In the genomic region with DNA sequence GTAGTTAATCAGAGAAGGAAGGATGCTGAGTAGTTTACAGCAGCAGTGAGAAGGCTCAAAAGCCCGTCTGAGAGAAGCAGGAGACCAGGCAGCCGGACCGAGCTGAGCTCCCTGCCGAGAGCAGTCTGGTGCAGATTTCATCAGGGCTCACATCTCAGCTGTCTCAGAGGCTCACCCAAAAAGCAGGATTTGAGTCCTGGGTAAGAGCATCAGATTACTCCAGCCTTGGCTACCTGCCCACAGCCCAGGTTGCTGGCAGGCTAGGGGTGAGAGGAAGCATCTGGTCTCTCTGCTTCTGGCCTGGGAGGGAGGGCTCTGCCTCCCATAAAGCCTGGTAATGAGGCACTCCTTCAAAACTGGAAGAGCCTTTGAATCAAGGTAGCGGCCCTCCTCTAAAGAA, we compare ENCODE assay signal across 14 cellular contexts.
DNase-seq lines count a peak whose midpoint lies in the region; TF ChIP-seq lines count a peak whose summit lies in the region.
"Had no signal": no experiment of that assay in that cellular context is flagged by ENCODE, and none has a peak within 500 bp of the region (broad histone marks: within the 10 kb centered on the region; RNA-seq: fewer than 3 reads in every experiment).

No MANE protein-coding gene starts in this region.

- no peak overlapping the region for H3K27ac ChIP-seq in neural progenitor cell
- H3K27ac ChIP-seq in transverse colon: no peak overlapping the region
- H3K27ac ChIP-seq: pancreas had no signal

- H3K4me3 Mint-ChIP-seq in neural progenitor cell: no peak overlapping the region
- H3K4me3 Mint-ChIP-seq: activated naive CD8-positive, alpha-beta T cell; activated T-cell treated with anti-CD3 and anti-CD28 coated beads, Interleukin-2, amount 50 U/mL, for 24 hours had no signal

- peaks cover 6% of the 10 kb centered on the region for H3K4me1 Mint-ChIP-seq in neural progenitor cell

- no peak for TF ChIP-seq POLR2A in transverse colon (IDR thresholded peaks at IDR 0.05)

- H3K9me3 ChIP-seq in neural progenitor cell (ENCODE audit: low read depth) (no peaks in the 10 kb centered on the region), transverse colon (no peaks in the 10 kb centered on the region)
- H3K9me3 ChIP-seq: pancreas had no signal

- intact Hi-C loops in transverse colon (cut with DNase I; ENCODE audit: low total_unique reads): no loop called here

- peak; percentile 53 for DNase-seq in NCI-H510A treated with DMSO at 0.1 percent for 48 hours (lab: John Stamatoyannopoulos, UW)
- DNase-seq in NCI-H510A (lab: John Stamatoyannopoulos, UW): no peak
- DNase-seq in NCI-H2107 treated with DMSO at 0.1 percent for 48 hours (lab: John Stamatoyannopoulos, UW; ENCODE audit: unreplicated experiment): peak; percentile 4
- DNase-seq in SHP77 (lab: John Stamatoyannopoulos, UW): peak; percentile 80 to 88
- peak; percentile 2 for DNase-seq in neural progenitor cell (ENCODE audit: low spot score)
- DNase-seq in COLO829 (ENCODE audit: low spot score): no peak
- no peak for DNase-seq in NCI-H1436 treated with DMSO at 0.1 percent for 48 hours (lab: John Stamatoyannopoulos, UW)
- no peak for DNase-seq in transverse colon
- DNase-seq: activated CD4-positive, alpha-beta T cell treated with anti-CD3 and anti-CD28 coated beads, Interleukin-2, amount 50 U/mL, for 4 hours; activated T-cell treated with anti-CD3 and anti-CD28 coated beads, Interleukin-2, amount 50 U/mL, for 24 hours; GF-D8; pancreas; small intestine had no signal

- H3K27me3 ChIP-seq in neural progenitor cell (no peaks in the 10 kb centered on the region), transverse colon (no peaks in the 10 kb centered on the region)
- H3K27me3 ChIP-seq: pancreas had no signal

- H3K4me1 ChIP-seq in neural progenitor cell (no peaks in the 10 kb centered on the region), transverse colon (no peaks in the 10 kb centered on the region)
- H3K4me1 ChIP-seq: pancreas had no signal

- in situ Hi-C loops in transverse colon (cut with MboI; ENCODE audit: low pct_ligation_motif_present in 1 of 4, low pct_unique_long_range_greater_than_20kb in 1 of 4, low sequenced_read_pairs in 3 of 4): no loop called here

- no peaks in the 10 kb centered on the region for H3F3A ChIP-seq in neural progenitor cell (ENCODE audit: low read depth)

- H4K20me1 ChIP-seq in neural progenitor cell (ENCODE audit: low read depth): no peaks in the 10 kb centered on the region

- no peak overlapping the region for H2AFZ ChIP-seq in neural progenitor cell (replicated peaks)

- H3K27ac Mint-ChIP-seq in neural progenitor cell: no peak overlapping the region
- H3K27ac Mint-ChIP-seq: activated naive CD8-positive, alpha-beta T cell; activated T-cell treated with anti-CD3 and anti-CD28 coated beads, Interleukin-2, amount 50 U/mL, for 24 hours had no signal

- WGBS in transverse colon (ENCODE audit: low coverage in 1 of 2), 2 donors: 43 to 46% methylated on average over 4 to 5 of the region's 5 CpGs

- no peak overlapping the region for H3K9ac ChIP-seq in neural progenitor cell

- H3K36me3 ChIP-seq in neural progenitor cell: no peaks in the 10 kb centered on the region
- H3K36me3 ChIP-seq in transverse colon: no peaks in the 10 kb centered on the region
- H3K36me3 ChIP-seq: pancreas had no signal

- H3K79me2 ChIP-seq in neural progenitor cell (ENCODE audit: low read depth): no peaks in the 10 kb centered on the region

- no peaks in the 10 kb centered on the region for H3K9me3 Mint-ChIP-seq in neural progenitor cell
- H3K9me3 Mint-ChIP-seq: activated T-cell treated with anti-CD3 and anti-CD28 coated beads, Interleukin-2, amount 50 U/mL, for 24 hours had no signal

- TF ChIP-seq CTCF in neural progenitor cell (IDR thresholded peaks at IDR 0.05) (no peak), transverse colon (IDR thresholded peaks at IDR 0.05) (no peak)

- H3K36me3 Mint-ChIP-seq in neural progenitor cell: peaks cover 3% of the 10 kb centered on the region
- H3K36me3 Mint-ChIP-seq: activated naive CD8-positive, alpha-beta T cell had no signal

- TF ChIP-seq EP300 in transverse colon (IDR thresholded peaks at IDR 0.05; ENCODE audit: low read depth): no peak

- H3K4me2 ChIP-seq in neural progenitor cell: no peak overlapping the region

- peaks cover 5% of the 10 kb centered on the region for H3K27me3 Mint-ChIP-seq in neural progenitor cell (ENCODE audit: insufficient read depth, low read depth)

- no peak overlapping the region for H3K4me3 ChIP-seq in neural progenitor cell
- H3K4me3 ChIP-seq in transverse colon: no peak overlapping the region
- H3K4me3 ChIP-seq: pancreas had no signal

Comparison
In these comparisons a context has a peak if more than half of its experiments do, and no peak if none do; other contexts are left out.
1. DNase-seq: peak in NCI-H510A treated with DMSO at 0.1 percent for 48 hours (single experiment), NCI-H2107 treated with DMSO at 0.1 percent for 48 hours (single experiment), SHP77 (2 of 2) and neural progenitor cell (single experiment); none in NCI-H510A (single experiment), COLO829 (single experiment), NCI-H1436 treated with DMSO at 0.1 percent for 48 hours (single experiment) and transverse colon (single experiment).